Comparison of ENCODE assay signal across 1 cellular context in the genomic region with DNA sequence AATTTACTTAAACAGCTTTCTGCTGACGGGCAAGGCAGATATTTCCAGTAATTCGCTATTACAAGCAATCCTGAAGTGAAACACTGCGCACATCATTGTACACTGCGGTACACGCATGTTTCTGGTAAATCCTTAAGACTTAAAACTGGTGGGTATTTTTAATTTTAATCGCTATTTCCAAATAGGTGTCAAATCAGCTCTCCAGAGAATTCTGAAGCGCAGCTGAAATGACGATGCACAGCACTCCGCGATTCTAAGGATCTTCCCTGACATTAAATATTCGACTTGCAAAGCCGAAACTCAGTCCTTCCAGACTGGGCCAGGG.
TF ChIP-seq lines count a peak whose summit lies in the region.

No MANE protein-coding gene starts in this region.

TF ChIP-seq in endothelial cell of umbilical vein, 7 proteins besides CTCF, POLR2A, EP300 and RAD21 (continued from another document):
- TF ChIP-seq GATA2 (IDR thresholded peaks at IDR 0.05; ENCODE audit: insufficient read depth, insufficient read length, low read depth, low read length) (no peak), FOS (IDR thresholded peaks at IDR 0.05; ENCODE audit: borderline replicate concordance, insufficient read depth, low read length) (no peak), MYC (IDR thresholded peaks at IDR 0.05; ENCODE audit: low read depth, low read length) (no peak), JUN (IDR thresholded peaks at IDR 0.05; ENCODE audit: borderline replicate concordance, insufficient read depth, insufficient read length, low read depth) (no peak), EZH2 (IDR thresholded peaks at IDR 0.05; ENCODE audit: borderline replicate concordance, low read depth, low read length, severe bottlenecking) (no peak)
- TF ChIP-seq, protein P1, sequence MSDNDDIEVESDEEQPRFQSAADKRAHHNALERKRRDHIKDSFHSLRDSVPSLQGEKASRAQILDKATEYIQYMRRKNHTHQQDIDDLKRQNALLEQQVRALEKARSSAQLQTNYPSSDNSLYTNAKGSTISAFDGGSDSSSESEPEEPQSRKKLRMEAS (IDR thresholded peaks at IDR 0.05; ENCODE audit: insufficient read depth, insufficient read length) = no peak
